Comparison of ENCODE assay signal across 8 cellular contexts in genomic region chr16:22436823-22437652, GRCh38.
DNase-seq lines count a peak whose midpoint lies in the region; ATAC-seq and TF ChIP-seq lines count a peak whose summit lies in the region.
"Not testable (repeated sequence)": the region's sequence is repeated elsewhere in the genome, so short reads cannot be mapped to it uniquely, and the experiment has no call there.

No MANE protein-coding gene starts in this region.

- peak overlapping the region; percentile 79 for H3K4me3 ChIP-seq in H7 (ENCODE audit: insufficient read depth, low read depth, low read length)

- H3K27ac ChIP-seq in foreskin keratinocyte, result peak overlapping the region; percentile 84

- H3K36me3 Mint-ChIP-seq in nephron progenitor cell (ENCODE audit: low read depth), result not testable (repeated sequence)

- not testable (repeated sequence) for H3K4me1 Mint-ChIP-seq in nephron progenitor cell

- peak overlapping the region; percentile 98 for H3K27ac Mint-ChIP-seq in nephron progenitor cell

- H3K27me3 ChIP-seq in H7 (ENCODE audit: control insufficient read depth, insufficient read depth, low read length); foreskin keratinocyte: not testable (repeated sequence)

- not testable (repeated sequence) for TF ChIP-seq CTCF in foreskin keratinocyte (conservative IDR thresholded peaks at IDR 0.05); nephron progenitor cell (IDR thresholded peaks at IDR 0.05)

- DNase-seq in ELF-1 (ENCODE audit: low read depth, low spot score) (peak; percentile 82), H7 (peak; percentile 86), LoVo (ENCODE audit: low spot score) (peak; percentile 64), SK-MEL-5 (ENCODE audit: low read depth, low spot score) (peak; percentile 69), foreskin keratinocyte (peak; percentile 40 to 59), nephron progenitor cell (peak; percentile 80)
- peak; percentile 72 for DNase-seq in activated naive CD4-positive, alpha-beta T cell treated with Interleukin-2 at 50 U/mL for 16 hours
- peak; percentile 46 to 71 (median 62) for DNase-seq in stimulated activated naive CD4-positive, alpha-beta T cell (lab: John Stamatoyannopoulos, UW)

- H3K36me3 ChIP-seq in H7 (replicated peaks; ENCODE audit: control insufficient read depth, insufficient read depth, low read length), result not testable (repeated sequence)

- peak; percentile 89 for ATAC-seq in foreskin keratinocyte

- not testable (repeated sequence) for H3K9me3 Mint-ChIP-seq in nephron progenitor cell

- in situ Hi-C loops in SK-MEL-5 (cut with HindIII; ENCODE audit: low pct_unique_long_range_greater_than_20kb, low sequenced_read_pairs), result not testable (repeated sequence)

- H3K27me3 Mint-ChIP-seq in nephron progenitor cell (ENCODE audit: low read depth, poor library complexity), result not testable (repeated sequence)

- not testable (repeated sequence) for H3K4me1 ChIP-seq in foreskin keratinocyte

- peak overlapping the region; percentile 96 for H3K4me3 Mint-ChIP-seq in nephron progenitor cell

Comparison
In these comparisons a context has a peak if more than half of its experiments do, and no peak if none do; other contexts are left out.
1. Peak in every context shown above with its lines: DNase-seq, ATAC-seq, H3K4me3 ChIP-seq and H3K27ac ChIP-seq.